ENCODE assay signal across 12 cellular contexts in genomic region chr6:136717297-136717990, GRCh38.
A peak's percentile ranks its signal among the peaks of the same experiment; 100 is the strongest.
DNase-seq lines count a peak whose midpoint lies in the region; ATAC-seq, FAIRE-seq and TF ChIP-seq lines count a peak whose summit lies in the region.
"Had no signal": no experiment of that assay in that cellular context is flagged by ENCODE, and none has a peak within 500 bp of the region (broad histone marks: within the 10 kb centered on the region; RNA-seq: fewer than 3 reads in every experiment).

No MANE protein-coding gene starts in this region.

- H3K4me1 ChIP-seq in SJCRH30 (peaks cover 7% of the 10 kb centered on the region), kidney (ENCODE audit: control insufficient read depth in 1 of 2, insufficient read depth in 1 of 2, low read depth in 1 of 2, low read length in 2 of 2) (peaks cover 0 to 7% of the 10 kb centered on the region in 2 donors), mucosa of descending colon (ENCODE audit: low read depth) (peaks cover 12% of the 10 kb centered on the region)

- peak; percentile 6 for FAIRE-seq in kidney (lab: Jason Lieb, UNC)

- H3K4me3 ChIP-seq in SJCRH30: no peak overlapping the region
- H3K4me3 ChIP-seq in kidney (ENCODE audit: low read length in 2 of 2): peak overlapping the region in 1 of 2 donors; percentile 32
- no peak overlapping the region for H3K4me3 ChIP-seq in mucosa of descending colon

- peak; percentile 39 for ATAC-seq in GM21717 (IDR thresholded peaks at IDR 0.05; ENCODE audit: unreplicated experiment)
- ATAC-seq in mucosa of descending colon: no peak

- peak overlapping the region; percentile 6; the same call in 1 of the 2 replicates for H3K27ac ChIP-seq in SJCRH30
- peak overlapping the region in 1 of 2 donors; percentile 8 for H3K27ac ChIP-seq in kidney (ENCODE audit: low read depth in 2 of 2, low read length in 2 of 2)

- peak; percentile 47 for DNase-seq in EH (ENCODE audit: low read depth)
- DNase-seq in SJCRH30: no peak
- DNase-seq in kidney: no peak
- DNase-seq in mucosa of descending colon: no peak
- DNase-seq in GDM1 (lab: John Stamatoyannopoulos, UW): no peak
- no peak for DNase-seq in NCI-H187 treated with DMSO at 0.1 percent for 48 hours (lab: John Stamatoyannopoulos, UW)
- no peak for DNase-seq in NCI-H2107 treated with DMSO at 0.1 percent for 48 hours (lab: John Stamatoyannopoulos, UW; ENCODE audit: unreplicated experiment)
- DNase-seq: Calu3; effector CD8-positive, alpha-beta T cell; posterior cingulate gyrus; T1000 had no signal

- intact Hi-C loops in kidney (cut with DNase I) (no loop called here), mucosa of descending colon (cut with DNase I, micrococcal nuclease) (no loop called here)

- H3K27me3 ChIP-seq in SJCRH30: no peaks in the 10 kb centered on the region

- TF ChIP-seq CTCF in kidney (IDR thresholded peaks at IDR 0.05; ENCODE audit: borderline replicate concordance, extremely low read depth, insufficient read depth) (no peak), mucosa of descending colon (IDR thresholded peaks at IDR 0.05) (no peak)

- H3K36me3 ChIP-seq in SJCRH30 (0 out of 2 replicates have a peak, but pooled peaks cover 2% of the 10 kb centered on the region), kidney (ENCODE audit: control insufficient read depth in 1 of 2, insufficient read depth in 2 of 2, low read length in 2 of 2) (no peaks in the 10 kb centered on the region), mucosa of descending colon (ENCODE audit: low read depth) (no peaks in the 10 kb centered on the region)

- H3K9me3 ChIP-seq in SJCRH30 (replicated peaks): 0 out of 2 replicates have a peak, but pooled peaks cover 4% of the 10 kb centered on the region
- no peaks in the 10 kb centered on the region for H3K9me3 ChIP-seq in kidney (ENCODE audit: control insufficient read depth in 1 of 2, low read length in 2 of 2)
- no peaks in the 10 kb centered on the region for H3K9me3 ChIP-seq in mucosa of descending colon

- H3K9ac ChIP-seq in kidney (ENCODE audit: low read length in 2 of 2): no peak overlapping the region
